ENCODE assay signal across 15 cellular contexts in genomic region chrX:143298663-143299241, GRCh38.
DNase-seq lines count a peak whose midpoint lies in the region; ATAC-seq and TF ChIP-seq lines count a peak whose summit lies in the region.
"Had no signal": no experiment of that assay in that cellular context is flagged by ENCODE, and none has a peak within 500 bp of the region (broad histone marks: within the 10 kb centered on the region; RNA-seq: fewer than 3 reads in every experiment).

No MANE protein-coding gene starts in this region.

- H3K4me1 ChIP-seq in aorta (ENCODE audit: control insufficient read depth in 1 of 2, insufficient read depth in 2 of 2, low read length in 2 of 2) = no peaks in the 10 kb centered on the region

- H3K27me3 Mint-ChIP-seq in nephron (ENCODE audit: low read depth) = no peaks in the 10 kb centered on the region
- H3K27me3 Mint-ChIP-seq: CD4-positive, alpha-beta memory T cell had no signal

- H3K9me3 Mint-ChIP-seq in nephron = peaks cover 7% of the 10 kb centered on the region

- ATAC-seq in aorta (ENCODE audit: low FRiP score) (peak; percentile 65), HG02610 (IDR thresholded peaks at IDR 0.05; ENCODE audit: unreplicated experiment) (no peak), GM21367 (IDR thresholded peaks at IDR 0.05; ENCODE audit: unreplicated experiment) (no peak)

- no peak overlapping the region for H3K4me3 Mint-ChIP-seq in nephron
- H3K4me3 Mint-ChIP-seq: CD4-positive, alpha-beta memory T cell had no signal

- H3K27ac Mint-ChIP-seq in nephron = peak overlapping the region; percentile 84 to 96 (median 91)
- H3K27ac Mint-ChIP-seq: CD4-positive, alpha-beta memory T cell had no signal

- no peaks in the 10 kb centered on the region for H3K27me3 ChIP-seq in aorta (ENCODE audit: control insufficient read depth in 1 of 2, insufficient read depth in 2 of 2, low read length in 1 of 2)

- H3K4me3 ChIP-seq in cardiac fibroblast (replicated peaks in 1 of 2; ENCODE audit: low read depth in 2 of 2, low read length in 2 of 2) (no peak overlapping the region), aorta (ENCODE audit: low read length in 2 of 2) (no peak overlapping the region)
- H3K4me3 ChIP-seq: GM23248 had no signal

- no peaks in the 10 kb centered on the region for H3K36me3 ChIP-seq in aorta (ENCODE audit: control insufficient read depth in 1 of 2, insufficient read depth in 2 of 2, low read length in 1 of 2)

- H3K36me3 Mint-ChIP-seq in nephron (ENCODE audit: low read depth) = no peaks in the 10 kb centered on the region
- H3K36me3 Mint-ChIP-seq: CD4-positive, alpha-beta memory T cell had no signal

- TF ChIP-seq CTCF in cardiac fibroblast (IDR thresholded peaks at IDR 0.05; ENCODE audit: low read depth, low read length) = no peak
- TF ChIP-seq CTCF in nephron (IDR thresholded peaks at IDR 0.05; ENCODE audit: unreplicated experiment in 3 of 3) = no peak

- H3K4me1 Mint-ChIP-seq in nephron = peaks cover 8% of the 10 kb centered on the region
- H3K4me1 Mint-ChIP-seq: CD4-positive, alpha-beta memory T cell had no signal

- WGBS in aorta, 2 donors = 2 to 6% methylated on average over 3 of the region's 3 CpGs

- intact Hi-C loops in aorta (cut with DNase I) = no loop called here

- H3K9me3 ChIP-seq in aorta (ENCODE audit: control insufficient read depth, low read length) = no peaks in the 10 kb centered on the region

- DNase-seq in RPMI8226 (peak; percentile 28), cardiac fibroblast (ENCODE audit: low read depth in 2 of 2) (peak; percentile 8 to 20), aorta (no peak), NCI-H345 (lab: John Stamatoyannopoulos, UW) (no peak)
- DNase-seq: C1 segment of cervical spinal cord; Calu3; CD4-positive, alpha-beta memory T cell; COR-L47; DMS79 treated with DMSO at 0.1 percent for 48 hours; GM23248; H7; HCEC 1CT had no signal

- no peak overlapping the region for H3K27ac ChIP-seq in aorta (ENCODE audit: low read depth in 1 of 2, low read length in 2 of 2)
- H3K27ac ChIP-seq: GM23248 had no signal

Comparison
In these comparisons a context has a peak if more than half of its experiments do, and no peak if none do; other contexts are left out.
1. DNase-seq: peak in RPMI8226 (single experiment) and cardiac fibroblast (2 of 2); none in aorta (0 of 2) and NCI-H345 (single experiment).